Comparison of ENCODE assay signal across 20 cellular contexts in genomic region chr16:1976951-1977874, GRCh38. TPM values are rescaled to one million over a fixed set of nuclear protein-coding genes. Genes with fewer than 3 reads are reported as not detected.
A peak's percentile ranks its signal among the peaks of the same experiment; 100 is the strongest.
DNase-seq lines count a peak whose midpoint lies in the region; ATAC-seq and TF ChIP-seq lines count a peak whose summit lies in the region.
"Had no signal": no experiment of that assay in that cellular context is flagged by ENCODE, and none has a peak within 500 bp of the region (broad histone marks: within the 10 kb centered on the region; RNA-seq: fewer than 3 reads in every experiment).

No MANE protein-coding gene starts in this region.

- H3K27me3 ChIP-seq in IMR-90 (ENCODE audit: control insufficient read depth, insufficient read depth, low read length) = peaks cover 25% of the 10 kb centered on the region; the same call in 1 of the 2 replicates
- peaks cover 0 to 79% (median 13%) of the 10 kb centered on the region in 4 donors for H3K27me3 ChIP-seq in esophagus squamous epithelium
- peaks cover 0 to 42% (median 18%) of the 10 kb centered on the region in 3 experiments for H3K27me3 ChIP-seq in neuronal stem cell (ENCODE audit: control insufficient read depth in 3 of 3, insufficient read depth in 3 of 3, low read depth in 1 of 3, low read length in 3 of 3)

- DNase-seq in Calu3 = no peak
- DNase-seq in IMR-90 = no peak
- no peak for DNase-seq in esophagus squamous epithelium (lab: John Stamatoyannopoulos, UW)
- no peak for DNase-seq in neuronal stem cell (ENCODE audit: low spot score)
- no peak for DNase-seq in SW 1271 (lab: John Stamatoyannopoulos, UW)
- DNase-seq in activated CD8-positive, alpha-beta T cell treated with anti-CD3 and anti-CD28 coated beads, Interleukin-2, amount 10 ng/mL, durations not matched to agents 7 days and 5 days = no peak
- no peak for DNase-seq in HuH-7 (ENCODE audit: low spot score)
- DNase-seq: AML-193; CD4-positive, alpha-beta memory T cell; DMS79 treated with DMSO at 0.1 percent for 48 hours; GF-D8; GM23248 had no signal

- no peak overlapping the region for H2BK20ac ChIP-seq in IMR-90 (ENCODE audit: low read depth, low read length)

- BruUV-seq in Calu3 (replicated peaks; lab: Mats Ljungman, UMichigan) (no TSS peak), IMR-90 (replicated peaks; lab: Mats Ljungman, UMichigan) (TSS peak; percentile 38)

- intact Hi-C loops in Calu3 (cut with micrococcal nuclease; ENCODE audit: unreplicated experiment) (no loop called here), IMR-90 (cut with micrococcal nuclease) (no loop called here), esophagus squamous epithelium (cut with DNase I) (no loop called here)

- H4K5ac ChIP-seq in IMR-90 (ENCODE audit: low read depth, low read length) = no peak overlapping the region

- no peaks in the 10 kb centered on the region for H3K9me3 Mint-ChIP-seq in Calu3 (ENCODE audit: low read depth, unreplicated experiment)
- H3K9me3 Mint-ChIP-seq in activated CD8-positive, alpha-beta T cell treated with anti-CD3 and anti-CD28 coated beads, Interleukin-2, amount 10 ng/mL, durations not matched to agents 7 days and 5 days (ENCODE audit: insufficient read depth) = no peaks in the 10 kb centered on the region

- H3K23ac ChIP-seq in IMR-90 (ENCODE audit: low read depth, low read length) (no peak overlapping the region), neuronal stem cell (ENCODE audit: low read depth, low read length, poor library complexity) (peak overlapping the region; percentile 43)

- H3K36me3 ChIP-seq in IMR-90 (ENCODE audit: control insufficient read depth, insufficient read depth, low read length) = peaks cover 48% of the 10 kb centered on the region
- H3K36me3 ChIP-seq in esophagus squamous epithelium = peaks cover 32 to 55% (median 41%) of the 10 kb centered on the region in 3 donors
- H3K36me3 ChIP-seq in neuronal stem cell (replicated peaks in 1 of 2; ENCODE audit: control insufficient read depth in 2 of 2, insufficient read depth in 2 of 2, low read length in 2 of 2) = peaks cover 31 to 47% of the 10 kb centered on the region in 2 donors

- H2AK5ac ChIP-seq in IMR-90 (ENCODE audit: low read depth, low read length) (no peak overlapping the region), neuronal stem cell (ENCODE audit: low read depth, low read length) (no peak overlapping the region)

- no peak overlapping the region for H3K14ac ChIP-seq in IMR-90 (replicated peaks; ENCODE audit: low read depth, low read length)
- no peak overlapping the region for H3K14ac ChIP-seq in neuronal stem cell (ENCODE audit: low read length)

- TF ChIP-seq POLR2A in IMR-90 (IDR thresholded peaks at IDR 0.05; ENCODE audit: low read depth, low read length) = no peak
- TF ChIP-seq POLR2A in esophagus squamous epithelium (IDR thresholded peaks at IDR 0.05) = no peak
- TF ChIP-seq POLR2A in GM18505 (IDR thresholded peaks at IDR 0.05; ENCODE audit: borderline replicate concordance, extremely low read depth, insufficient read depth, insufficient read length) = no peak

- H3K4ac ChIP-seq in IMR-90 (ENCODE audit: low read depth, low read length) (no peak overlapping the region), neuronal stem cell (ENCODE audit: low read length) (no peak overlapping the region)

- H3K4me3 ChIP-seq in IMR-90 (ENCODE audit: insufficient read depth, low read depth, low read length) (no peak overlapping the region), esophagus squamous epithelium (no peak overlapping the region), neuronal stem cell (ENCODE audit: low read length in 2 of 2) (no peak overlapping the region)
- H3K4me3 ChIP-seq: A549, GM23248, HAP-1, K562 had no signal

- no peak overlapping the region for H2AFZ ChIP-seq in IMR-90 (replicated peaks; ENCODE audit: low read length, poor library complexity)
- no peak overlapping the region for H2AFZ ChIP-seq in neuronal stem cell (ENCODE audit: low read length)
- H2AFZ ChIP-seq: GM23248 had no signal

- CTCF ChIA-PET in Calu3 (lab: Charles Lee) (interaction anchor here (0.6 kb wide), 1 partner anchor 25 kb away, joined by 3 read pairs; no protein-coding TSS in a partner anchor), IMR-90 (lab: Yijun Ruan, JAX) (no interaction called here)
- CTCF ChIA-PET in activated CD8-positive, alpha-beta T cell treated with anti-CD3 and anti-CD28 coated beads, Interleukin-2, amount 10 ng/mL, durations not matched to agents 7 days and 5 days (lab: Charles Lee) = no interaction called here

- H3K27ac ChIP-seq in IMR-90 (ENCODE audit: insufficient read depth, low read length) (no peak overlapping the region), esophagus squamous epithelium (peak overlapping the region in 3 of 4 donors; percentile 13 to 83 (median 14)), neuronal stem cell (replicated peaks; ENCODE audit: low read length) (no peak overlapping the region)
- H3K27ac ChIP-seq: A549, C4-2B, GM23248 had no signal

- no peaks in the 10 kb centered on the region; the same call in 1 of the 2 replicates for H4K20me1 ChIP-seq in IMR-90 (ENCODE audit: insufficient read depth, low read length)

- H2AK9ac ChIP-seq in IMR-90 (replicated peaks; ENCODE audit: low read depth, low read length, poor library complexity) = no peak overlapping the region

- H3K36me3 Mint-ChIP-seq in Calu3 (ENCODE audit: insufficient read depth, unreplicated experiment) = peaks cover 80% of the 10 kb centered on the region
- peaks cover 18% of the 10 kb centered on the region for H3K36me3 Mint-ChIP-seq in activated CD8-positive, alpha-beta T cell treated with anti-CD3 and anti-CD28 coated beads, Interleukin-2, amount 10 ng/mL, durations not matched to agents 7 days and 5 days (ENCODE audit: low read depth)

- in situ Hi-C loops in IMR-90 (cut with MboI; ENCODE audit: low sequenced_read_pairs) = no loop called here

- TF ChIP-seq CTCF in Calu3 (IDR thresholded peaks at IDR 0.05; ENCODE audit: unreplicated experiment) (no peak), IMR-90 (conservative IDR thresholded peaks at IDR 0.05; ENCODE audit: low read depth, low read length) (no peak), esophagus squamous epithelium (IDR thresholded peaks at IDR 0.05) (no peak)

- no peaks in the 10 kb centered on the region for H3K9me1 ChIP-seq in IMR-90 (ENCODE audit: insufficient read depth, low read length)

- no peaks in the 10 kb centered on the region for H3K27me3 Mint-ChIP-seq in Calu3 (ENCODE audit: unreplicated experiment)
- peaks cover 17% of the 10 kb centered on the region for H3K27me3 Mint-ChIP-seq in activated CD8-positive, alpha-beta T cell treated with anti-CD3 and anti-CD28 coated beads, Interleukin-2, amount 10 ng/mL, durations not matched to agents 7 days and 5 days (ENCODE audit: low read depth)

- H2BK5ac ChIP-seq in IMR-90 (ENCODE audit: low read depth, low read length, poor library complexity, severe bottlenecking) = no peak overlapping the region
- no peak overlapping the region for H2BK5ac ChIP-seq in neuronal stem cell (ENCODE audit: low read length)

- no peak overlapping the region for H3K56ac ChIP-seq in IMR-90 (ENCODE audit: extremely low read depth, insufficient read depth, low read length)

- H3K18ac ChIP-seq in IMR-90 (ENCODE audit: low read depth, low read length) (no peak overlapping the region), neuronal stem cell (ENCODE audit: low read length) (no peak overlapping the region)

- no peak overlapping the region for H3K4me2 ChIP-seq in IMR-90 (ENCODE audit: low read depth, low read length)
- H3K4me2 ChIP-seq in neuronal stem cell (ENCODE audit: insufficient read depth, low read length, poor library complexity, severe bottlenecking) = no peak overlapping the region
- H3K4me2 ChIP-seq: A549 had no signal

- H3K4me1 Mint-ChIP-seq in Calu3 (ENCODE audit: low read depth, unreplicated experiment) = peaks cover 33% of the 10 kb centered on the region
- peaks cover 18% of the 10 kb centered on the region for H3K4me1 Mint-ChIP-seq in activated CD8-positive, alpha-beta T cell treated with anti-CD3 and anti-CD28 coated beads, Interleukin-2, amount 10 ng/mL, durations not matched to agents 7 days and 5 days (ENCODE audit: low read depth)

- H3K27ac Mint-ChIP-seq in Calu3 (ENCODE audit: unreplicated experiment) = no peak overlapping the region
- no peak overlapping the region for H3K27ac Mint-ChIP-seq in activated CD8-positive, alpha-beta T cell treated with anti-CD3 and anti-CD28 coated beads, Interleukin-2, amount 10 ng/mL, durations not matched to agents 7 days and 5 days
- H3K27ac Mint-ChIP-seq: CD4-positive, alpha-beta memory T cell had no signal

- H4K8ac ChIP-seq in IMR-90 (ENCODE audit: low read depth in 2 of 2, low read length in 2 of 2) = no peak overlapping the region
- H4K8ac ChIP-seq in neuronal stem cell (ENCODE audit: low read depth, low read length) = no peak overlapping the region

- H2BK120ac ChIP-seq in IMR-90 (ENCODE audit: low read depth, low read length) (no peak overlapping the region), neuronal stem cell (ENCODE audit: low read depth, low read length) (no peak overlapping the region)

- dilution Hi-C loops in IMR-90 (cut with HindIII; ENCODE audit: low sequenced_read_pairs, unreplicated experiment) = no loop called here

- H4K91ac ChIP-seq in IMR-90 (ENCODE audit: insufficient read depth, low read depth, low read length) = no peak overlapping the region
- H4K91ac ChIP-seq in neuronal stem cell (ENCODE audit: low read depth, low read length, poor library complexity) = no peak overlapping the region

- H3K9me3 ChIP-seq in IMR-90 (ENCODE audit: control insufficient read depth, insufficient read depth, low read length) (no peaks in the 10 kb centered on the region), esophagus squamous epithelium (no peaks in the 10 kb centered on the region), neuronal stem cell (replicated peaks in 1 of 2; ENCODE audit: control insufficient read depth in 2 of 2, insufficient read depth in 1 of 2, low read depth in 1 of 2, low read length in 2 of 2) (no peaks in the 10 kb centered on the region)
- H3K9me3 ChIP-seq: A549, HAP-1 had no signal

- no peak overlapping the region for H2BK15ac ChIP-seq in IMR-90 (ENCODE audit: low read depth, low read length)
- H2BK15ac ChIP-seq in neuronal stem cell (ENCODE audit: low read length) = no peak overlapping the region

- ATAC-seq in IMR-90 (ENCODE audit: low read depth) = no peak
- no peak for ATAC-seq in activated CD8-positive, alpha-beta T cell treated with anti-CD3 and anti-CD28 coated beads, Interleukin-2, amount 10 ng/mL, durations not matched to agents 7 days and 5 days
- ATAC-seq in GM18505 (IDR thresholded peaks at IDR 0.05; ENCODE audit: unreplicated experiment) = no peak
- ATAC-seq: A549, K562 had no signal

- TF ChIP-seq RAD21 in IMR-90 (IDR thresholded peaks at IDR 0.05; ENCODE audit: low read length) = no peak

- H2BK12ac ChIP-seq in neuronal stem cell (ENCODE audit: low read length) = no peak overlapping the region

- peaks cover 3% of the 10 kb centered on the region; the same call in 1 of the 2 replicates for H3K4me1 ChIP-seq in IMR-90 (ENCODE audit: control insufficient read depth, insufficient read depth, low read length)
- peaks cover 28 to 72% (median 37%) of the 10 kb centered on the region in 3 donors for H3K4me1 ChIP-seq in esophagus squamous epithelium
- peaks cover 10 to 23% of the 10 kb centered on the region in 2 donors for H3K4me1 ChIP-seq in neuronal stem cell (ENCODE audit: control insufficient read depth in 2 of 2, insufficient read depth in 1 of 2, low read depth in 1 of 2, low read length in 2 of 2)
- H3K4me1 ChIP-seq: HAP-1 had no signal

- H3K4me3 Mint-ChIP-seq in Calu3 (ENCODE audit: low read depth, unreplicated experiment) = peak overlapping the region; percentile 15
- no peak overlapping the region for H3K4me3 Mint-ChIP-seq in activated CD8-positive, alpha-beta T cell treated with anti-CD3 and anti-CD28 coated beads, Interleukin-2, amount 10 ng/mL, durations not matched to agents 7 days and 5 days
- H3K4me3 Mint-ChIP-seq: CD4-positive, alpha-beta memory T cell had no signal

- POLR2A ChIA-PET in IMR-90 (lab: Charles Lee; ENCODE audit: unreplicated experiment) = no interaction called here
- POLR2A ChIA-PET in activated CD8-positive, alpha-beta T cell treated with anti-CD3 and anti-CD28 coated beads, Interleukin-2, amount 10 ng/mL, durations not matched to agents 7 days and 5 days (lab: Charles Lee) = interaction anchor here (4.2 kb wide), 1 partner anchor 12 kb away, joined by 31 read pairs; the partner anchor contains the start of gene RPS2

- H3K9ac ChIP-seq in IMR-90 (ENCODE audit: low read depth, low read length) = no peak overlapping the region
- peak overlapping the region; percentile 50 for H3K9ac ChIP-seq in neuronal stem cell (ENCODE audit: low read depth, low read length, poor library complexity)
- H3K9ac ChIP-seq: GM23248 had no signal

- WGBS in IMR-90 (ENCODE audit: extremely low coverage in 2 of 2, insufficient read length in 1 of 2), 2 experiments = 94% methylated on average over 16 of the region's 33 CpGs; no CpG with 5 or more reads in 1 of the 2 experiments
- WGBS in esophagus squamous epithelium, 2 donors = 73% methylated on average over 7 of the region's 33 CpGs; no CpG with 5 or more reads in 1 of the 2 donors
- WGBS in neuronal stem cell (ENCODE audit: extremely low coverage in 2 of 2, insufficient read length in 2 of 2, insufficient replicate concordance in 1 of 2), 2 donors = no CpG with 5 or more reads among the region's 33 CpGs

- peaks cover 0 to 20% of the 10 kb centered on the region in 2 experiments; a peak in 1 of 4 replicates for H3K79me1 ChIP-seq in IMR-90 (ENCODE audit: low read depth in 1 of 2, low read length in 2 of 2)
- peaks cover 18% of the 10 kb centered on the region for H3K79me1 ChIP-seq in neuronal stem cell (ENCODE audit: low read depth, low read length)

RNA-seq across cellular contexts. Expression of gene NOXO1, which starts 4.1 kb away (rescaled TPM):
- total RNA-seq in Calu3 (2022) = 10.1 and 11.8 TPM in 2 replicates
- total RNA-seq in IMR-90 (2012; rRNA removed) = not detected in 2 replicates
- polyA plus RNA-seq in IMR-90 (2012; rRNA removed) = 0.32 and 0.56 TPM in 2 replicates
- polyA plus RNA-seq in IMR-90 (2012; cell fraction: cytosol; rRNA removed) = 0.14 TPM in 1 of 2 replicates, not detected in the other
- polyA plus RNA-seq in IMR-90 (2012; cell fraction: nucleus; rRNA removed; ENCODE audit: low replicate concordance) = 2.6 and 8.8 TPM in 2 replicates
- total RNA-seq in esophagus squamous epithelium = 1 to 10 TPM in 2 of 4 donors, under 1 TPM in 2; 0.38 to 4.2 (median 1.8) TPM
- polyA plus RNA-seq in neuronal stem cell (2013, experiment 1 of 2) = 0.14 TPM
- 0.08 TPM for polyA plus RNA-seq in neuronal stem cell (2013, experiment 2 of 2)
- not detected for total RNA-seq in activated CD8-positive, alpha-beta T cell treated with anti-CD3 and anti-CD28 coated beads, Interleukin-2, amount 10 ng/mL, durations not matched to agents 7 days and 5 days
- total RNA-seq: GM23248, H4, K562 had no signal
- polyA plus RNA-seq: K562 had no signal

RNA-seq across cellular contexts. Expression of gene TBL3, which starts 5.4 kb away (rescaled TPM):
- total RNA-seq in Calu3 (2022) (62.0 and 71.1 TPM in 2 replicates), IMR-90 (2012; rRNA removed) (38.5 and 40.3 TPM in 2 replicates), esophagus squamous epithelium (10 to 100 TPM; 32.7 to 48.2 (median 36.7) TPM)
- polyA plus RNA-seq in IMR-90 (2012; rRNA removed) = 60.8 and 61.5 TPM in 2 replicates
- 48.5 and 64.1 TPM in 2 replicates for polyA plus RNA-seq in IMR-90 (2012; cell fraction: cytosol; rRNA removed)
- polyA plus RNA-seq in IMR-90 (2012; cell fraction: nucleus; rRNA removed; ENCODE audit: low replicate concordance) = 85.7 and 258 TPM in 2 replicates
- polyA plus RNA-seq in neuronal stem cell (2013, experiment 1 of 2) = 20.3 TPM
- polyA plus RNA-seq in neuronal stem cell (2013, experiment 2 of 2) = 19.7 TPM
- 10 to 100 TPM; 37.6 to 37.9 TPM for total RNA-seq in activated CD8-positive, alpha-beta T cell treated with anti-CD3 and anti-CD28 coated beads, Interleukin-2, amount 10 ng/mL, durations not matched to agents 7 days and 5 days

RNA-seq across cellular contexts. Expression of gene GFER, which starts 6.8 kb away (rescaled TPM):
- 40.8 and 43.5 TPM in 2 replicates for total RNA-seq in Calu3 (2022)
- 6.8 and 8.6 TPM in 2 replicates for total RNA-seq in IMR-90 (2012; rRNA removed)
- polyA plus RNA-seq in IMR-90 (2012; rRNA removed) = 19.8 and 28.0 TPM in 2 replicates
- 10.4 and 16.3 TPM in 2 replicates for polyA plus RNA-seq in IMR-90 (2012; cell fraction: cytosol; rRNA removed)
- 12.8 and 25.0 TPM in 2 replicates for polyA plus RNA-seq in IMR-90 (2012; cell fraction: nucleus; rRNA removed; ENCODE audit: low replicate concordance)
- 10 to 100 TPM in 2 of 4 donors, 1 to 10 TPM in 2; 5.6 to 30.4 (median 13.6) TPM for total RNA-seq in esophagus squamous epithelium
- polyA plus RNA-seq in neuronal stem cell (2013, experiment 1 of 2) = 32.3 TPM
- polyA plus RNA-seq in neuronal stem cell (2013, experiment 2 of 2) = 33.5 TPM
- 10 to 100 TPM; 27.2 to 30.5 TPM for total RNA-seq in activated CD8-positive, alpha-beta T cell treated with anti-CD3 and anti-CD28 coated beads, Interleukin-2, amount 10 ng/mL, durations not matched to agents 7 days and 5 days

RNA-seq across cellular contexts. Expression of gene RNF151, which starts 10.6 kb away (rescaled TPM):
- total RNA-seq in Calu3 (2022) = not detected in 2 replicates
- total RNA-seq in IMR-90 (2012; rRNA removed) = not detected in 2 replicates
- polyA plus RNA-seq in IMR-90 (2012; rRNA removed) = not detected in 2 replicates
- polyA plus RNA-seq in IMR-90 (2012; cell fraction: cytosol; rRNA removed) = 0.06 TPM in 1 of 2 replicates, not detected in the other
- polyA plus RNA-seq in IMR-90 (2012; cell fraction: nucleus; rRNA removed; ENCODE audit: low replicate concordance) = 0.54 and 0.58 TPM in 2 replicates
- total RNA-seq in esophagus squamous epithelium = not detected
- not detected for polyA plus RNA-seq in neuronal stem cell (2013, experiment 1 of 2)
- polyA plus RNA-seq in neuronal stem cell (2013, experiment 2 of 2) = not detected
- not detected for total RNA-seq in activated CD8-positive, alpha-beta T cell treated with anti-CD3 and anti-CD28 coated beads, Interleukin-2, amount 10 ng/mL, durations not matched to agents 7 days and 5 days
- total RNA-seq: CD4-positive, alpha-beta memory T cell; GM23248; H4; HT-29; K562 had no signal
- polyA plus RNA-seq: A549; BJ; CD4-positive, alpha-beta memory T cell; K562 had no signal

RNA-seq across cellular contexts. Expression of gene SYNGR3, which starts 12.6 kb away (rescaled TPM):
- total RNA-seq in Calu3 (2022) = 3.6 and 3.8 TPM in 2 replicates
- 1.8 and 1.9 TPM in 2 replicates for total RNA-seq in IMR-90 (2012; rRNA removed)
- 5.8 and 6.6 TPM in 2 replicates for polyA plus RNA-seq in IMR-90 (2012; rRNA removed)
- polyA plus RNA-seq in IMR-90 (2012; cell fraction: cytosol; rRNA removed) = 4.4 and 11.7 TPM in 2 replicates
- 6.9 and 13.6 TPM in 2 replicates for polyA plus RNA-seq in IMR-90 (2012; cell fraction: nucleus; rRNA removed; ENCODE audit: low replicate concordance)
- total RNA-seq in esophagus squamous epithelium = 1 to 10 TPM in 2 of 4 donors, under 1 TPM in 1, not detected in 1; 0.38 to 1.0 (median 1.0) TPM
- 17.3 TPM for polyA plus RNA-seq in neuronal stem cell (2013, experiment 1 of 2)
- polyA plus RNA-seq in neuronal stem cell (2013, experiment 2 of 2) = 17.9 TPM
- total RNA-seq in activated CD8-positive, alpha-beta T cell treated with anti-CD3 and anti-CD28 coated beads, Interleukin-2, amount 10 ng/mL, durations not matched to agents 7 days and 5 days = 1 to 10 TPM; 2.6 to 3.4 TPM

Comparison
In these comparisons a context has a peak if more than half of its experiments do, and no peak if none do; other contexts are left out.
1. H3K27ac ChIP-seq: peak in esophagus squamous epithelium (3 of 4); none in IMR-90 (single experiment) and neuronal stem cell (single experiment).